Comparison of ENCODE assay signal across 22 cellular contexts in the genomic region with DNA sequence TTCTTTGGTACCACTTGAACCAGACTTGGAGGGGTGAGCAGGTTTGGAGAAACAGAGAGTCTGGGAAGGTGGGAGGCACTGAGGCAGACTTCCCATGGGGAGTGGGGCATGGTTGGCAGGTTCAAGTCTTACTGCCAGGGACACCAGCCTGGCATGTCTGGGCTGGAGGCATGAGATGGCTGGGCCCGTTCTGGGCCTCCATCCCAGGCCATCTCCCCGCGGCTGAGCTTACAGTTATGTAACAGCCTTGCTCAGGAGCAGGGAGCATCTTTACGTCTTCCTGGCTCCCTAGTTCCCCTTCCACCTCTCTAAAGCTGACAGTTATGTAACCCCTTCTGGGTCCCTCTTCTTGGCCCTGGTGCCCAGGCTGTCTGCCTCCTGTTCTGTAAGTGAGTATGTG. TPM values are rescaled to one million over a fixed set of nuclear protein-coding genes. Genes with fewer than 3 reads are reported as not detected.
DNase-seq lines count a peak whose midpoint lies in the region; ATAC-seq and TF ChIP-seq lines count a peak whose summit lies in the region.
"Had no signal": no experiment of that assay in that cellular context is flagged by ENCODE, and none has a peak within 500 bp of the region (broad histone marks: within the 10 kb centered on the region; RNA-seq: fewer than 3 reads in every experiment).

No MANE protein-coding gene starts in this region.

- H3K27me3 Mint-ChIP-seq in activated naive CD4-positive, alpha-beta T cell treated with anti-CD3 and anti-CD28 coated beads, Interleukin-2, amount 10 ng/mL, durations not matched to agents 7 days and 5 days, result no peaks in the 10 kb centered on the region
- peaks cover 2% of the 10 kb centered on the region for H3K27me3 Mint-ChIP-seq in MCF 10A (ENCODE audit: insufficient read depth, unreplicated experiment)
- H3K27me3 Mint-ChIP-seq: activated CD4-positive, alpha-beta memory T cell treated with anti-CD3 and anti-CD28 coated beads for 36 hours had no signal

- H3K27ac ChIP-seq in layer of hippocampus (ENCODE audit: low read depth, low read length) (peak overlapping the region; percentile 36), thymus (ENCODE audit: low read depth) (peak overlapping the region; percentile 8)
- H3K27ac ChIP-seq: C4-2B, cardiac muscle cell, VCaP had no signal

- CTCF ChIA-PET in activated naive CD4-positive, alpha-beta T cell treated with anti-CD3 and anti-CD28 coated beads, Interleukin-2, amount 10 ng/mL, durations not matched to agents 7 days and 5 days (lab: Charles Lee), result interaction anchor here (0.6 to 1.5 kb wide), 2 partner anchors 44 to 324 kb away, joined by 3 to 5 read pairs; no protein-coding TSS in a partner anchor
- CTCF ChIA-PET in MCF 10A (lab: Yijun Ruan, JAX), result interaction anchor here (0.5 to 1.8 kb wide), 5 partner anchors 25 to 285 kb away, joined by 3 to 5 read pairs (median 4); no protein-coding TSS in a partner anchor

- peaks cover 24% of the 10 kb centered on the region for H3K36me3 Mint-ChIP-seq in activated naive CD4-positive, alpha-beta T cell treated with anti-CD3 and anti-CD28 coated beads, Interleukin-2, amount 10 ng/mL, durations not matched to agents 7 days and 5 days
- H3K36me3 Mint-ChIP-seq in activated naive CD4-positive, alpha-beta T cell treated with anti-CD3 and anti-CD28 coated beads, Interleukin-2, amount 50 U/mL, for 72 hours, result no peaks in the 10 kb centered on the region
- H3K36me3 Mint-ChIP-seq in MCF 10A (ENCODE audit: insufficient read depth, unreplicated experiment), result no peaks in the 10 kb centered on the region

- DNase-seq in activated naive CD4-positive, alpha-beta T cell treated with anti-CD3 and anti-CD28 coated beads, Interleukin-2, amount 10 ng/mL, durations not matched to agents 7 days and 5 days, result no peak
- DNase-seq in activated naive CD4-positive, alpha-beta T cell treated with anti-CD3 and anti-CD28 coated beads, Interleukin-2, amount 50 U/mL, for 72 hours (ENCODE audit: low spot score in 2 of 2), result no peak
- DNase-seq in MCF 10A (ENCODE audit: unreplicated experiment) (no peak), SIG-M5 treated with dmso at 0.1 percent for 504 hours (lab: John Stamatoyannopoulos, UW; ENCODE audit: unreplicated experiment) (no peak), NCI-H524 (lab: John Stamatoyannopoulos, UW) (no peak), AG08395 (ENCODE audit: low spot score) (no peak)
- DNase-seq: activated CD4-positive, alpha-beta memory T cell treated with anti-CD3 and anti-CD28 coated beads for 36 hours; activated T-cell treated with anti-CD3 and anti-CD28 coated beads, Interleukin-2, amount 50 U/mL, for 48 hours; DMS 273 treated with DMSO at 0.1 percent for 48 hours; GDM1; NCI-H2029; NCI-H524 treated with DMSO at 0.1 percent for 48 hours; SHP77 treated with DMSO at 0.1 percent for 48 hours; stimulated activated CD4-positive, alpha-beta T cell treated with anti-CD3 and anti-CD28 coated beads, Interleukin-2, amount 100 ng/mL, for 24 hours had no signal

- no peak overlapping the region for H3K4me3 Mint-ChIP-seq in activated naive CD4-positive, alpha-beta T cell treated with anti-CD3 and anti-CD28 coated beads, Interleukin-2, amount 10 ng/mL, durations not matched to agents 7 days and 5 days
- H3K4me3 Mint-ChIP-seq in MCF 10A (ENCODE audit: unreplicated experiment), result no peak overlapping the region
- H3K4me3 Mint-ChIP-seq: activated CD4-positive, alpha-beta memory T cell treated with anti-CD3 and anti-CD28 coated beads for 36 hours; IgD-negative memory B cell had no signal

- TF ChIP-seq CTCF in MCF 10A (IDR thresholded peaks at IDR 0.05; ENCODE audit: unreplicated experiment), result no peak

- H3K9me3 ChIP-seq in thymus (ENCODE audit: control insufficient read depth), result no peaks in the 10 kb centered on the region
- H3K9me3 ChIP-seq: HAP-1 had no signal

- POLR2A ChIA-PET in MCF 10A (lab: Yijun Ruan, JAX), result interaction anchor here (0.8 to 1.0 kb wide), 2 partner anchors 86 to 252 kb away, joined by 3 read pairs; a partner anchor contains a TSS

- H3K36me3 ChIP-seq in thymus (ENCODE audit: control insufficient read depth, insufficient read depth), result no peaks in the 10 kb centered on the region
- H3K36me3 ChIP-seq: cardiac muscle cell, HAP-1 had no signal

- H3K9me3 Mint-ChIP-seq in activated naive CD4-positive, alpha-beta T cell treated with anti-CD3 and anti-CD28 coated beads, Interleukin-2, amount 10 ng/mL, durations not matched to agents 7 days and 5 days, result no peaks in the 10 kb centered on the region
- no peaks in the 10 kb centered on the region for H3K9me3 Mint-ChIP-seq in activated naive CD4-positive, alpha-beta T cell treated with anti-CD3 and anti-CD28 coated beads, Interleukin-2, amount 50 U/mL, for 72 hours
- no peaks in the 10 kb centered on the region for H3K9me3 Mint-ChIP-seq in MCF 10A (ENCODE audit: unreplicated experiment)
- H3K9me3 Mint-ChIP-seq: activated CD4-positive, alpha-beta memory T cell treated with anti-CD3 and anti-CD28 coated beads for 36 hours; IgD-negative memory B cell had no signal

- intact Hi-C loops in MCF 10A (cut with micrococcal nuclease), result no loop called here

- no peak for ATAC-seq in activated naive CD4-positive, alpha-beta T cell treated with anti-CD3 and anti-CD28 coated beads, Interleukin-2, amount 50 U/mL, for 72 hours

- H3K4me1 ChIP-seq in thymus (ENCODE audit: control insufficient read depth, insufficient read depth, low read length), result no peaks in the 10 kb centered on the region
- H3K4me1 ChIP-seq: HAP-1 had no signal

- WGBS in thymus, result 91% methylated on average over 4 of the region's 4 CpGs

- BruUV-seq in MCF 10A (replicated peaks; lab: Mats Ljungman, UMichigan), result no TSS peak

- H3K4me1 Mint-ChIP-seq in activated naive CD4-positive, alpha-beta T cell treated with anti-CD3 and anti-CD28 coated beads, Interleukin-2, amount 10 ng/mL, durations not matched to agents 7 days and 5 days, result peaks cover 50% of the 10 kb centered on the region
- H3K4me1 Mint-ChIP-seq in MCF 10A (ENCODE audit: insufficient read depth, unreplicated experiment), result peaks cover 23% of the 10 kb centered on the region

- H3K4me3 ChIP-seq in thymus (ENCODE audit: low read length), result no peak overlapping the region
- H3K4me3 ChIP-seq: cardiac muscle cell, HAP-1 had no signal

- H3K27me3 ChIP-seq in layer of hippocampus (ENCODE audit: control insufficient read depth, insufficient read depth, low read length) (no peaks in the 10 kb centered on the region), thymus (ENCODE audit: control insufficient read depth, insufficient read depth) (no peaks in the 10 kb centered on the region)
- H3K27me3 ChIP-seq: cardiac muscle cell had no signal

- peak overlapping the region; percentile 58 for H3K27ac Mint-ChIP-seq in activated naive CD4-positive, alpha-beta T cell treated with anti-CD3 and anti-CD28 coated beads, Interleukin-2, amount 10 ng/mL, durations not matched to agents 7 days and 5 days
- H3K27ac Mint-ChIP-seq in activated naive CD4-positive, alpha-beta T cell treated with anti-CD3 and anti-CD28 coated beads, Interleukin-2, amount 50 U/mL, for 72 hours, result peak overlapping the region in 1 of 2 donors; percentile 69
- peak overlapping the region; percentile 54 for H3K27ac Mint-ChIP-seq in MCF 10A (ENCODE audit: low read depth, unreplicated experiment)
- H3K27ac Mint-ChIP-seq: activated CD4-positive, alpha-beta memory T cell treated with anti-CD3 and anti-CD28 coated beads for 36 hours; IgD-negative memory B cell had no signal

RNA-seq across cellular contexts. Expression of a gene that starts 12.4 kb away (rescaled TPM):
- 1 to 10 TPM; 5.2 to 7.0 TPM for total RNA-seq in activated naive CD4-positive, alpha-beta T cell treated with anti-CD3 and anti-CD28 coated beads, Interleukin-2, amount 50 U/mL, for 72 hours
- 0.28 and 0.54 TPM in 2 replicates for total RNA-seq in MCF 10A (2022)
- polyA plus RNA-seq in thymus, result 4.4 TPM
- total RNA-seq: A172 had no signal
